In genomic region chr2:9154061-9154460, GRCh38 we compare ENCODE assay signal across 1 cellular context.
TF ChIP-seq lines count a peak whose summit lies in the region.

No MANE protein-coding gene starts in this region.

TF ChIP-seq in HEK293, 187 proteins besides CTCF, POLR2A, EP300 and RAD21 (continued from another document):
- TF ChIP-seq SETDB1 (IDR thresholded peaks at IDR 0.05; ENCODE audit: insufficient read length, low read length) = peak; percentile 38
- TF ChIP-seq ZNF394 (tag by site-specific recombination; IDR thresholded peaks at IDR 0.05; ENCODE audit: borderline replicate concordance) = no peak
- TF ChIP-seq SCRT2 (tag by site-specific recombination; IDR thresholded peaks at IDR 0.05) = no peak
TF ChIP-seq in HEK293: peak in this region for 1.
